ENCODE assay signal across 9 cellular contexts in the genomic region with DNA sequence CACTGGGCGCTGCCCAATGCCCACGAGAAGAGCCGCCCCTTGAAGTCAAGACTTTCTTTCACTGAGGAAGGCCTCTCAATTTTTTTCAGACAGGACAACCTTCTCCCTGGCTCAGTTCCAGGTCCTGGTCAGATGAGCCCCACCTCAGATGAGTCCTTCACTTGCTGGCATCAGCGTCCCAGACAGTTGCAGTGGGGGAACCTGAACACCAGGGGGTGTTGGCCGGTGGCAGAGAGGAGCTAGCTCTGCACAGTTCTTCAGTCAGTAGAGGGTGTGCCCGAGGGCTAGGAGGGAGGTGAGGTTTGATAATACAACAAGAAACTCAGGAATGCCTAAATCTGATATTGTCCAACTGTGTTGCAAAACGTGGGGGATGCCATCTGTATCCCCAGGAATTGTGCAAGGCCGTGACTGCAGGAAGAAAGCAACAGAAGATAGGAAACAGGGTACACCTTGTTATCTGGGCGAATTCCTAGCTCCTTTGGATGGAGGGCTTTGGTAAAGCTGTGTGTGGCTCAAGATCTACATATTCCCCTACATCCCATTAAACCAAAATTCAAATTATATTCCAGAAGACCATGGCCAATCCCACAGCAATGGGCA. TPM values are rescaled to one million over a fixed set of nuclear protein-coding genes. Genes with fewer than 3 reads are reported as not detected.
DNase-seq lines count a peak whose midpoint lies in the region; ATAC-seq and TF ChIP-seq lines count a peak whose summit lies in the region.
"Had no signal": no experiment of that assay in that cellular context is flagged by ENCODE, and none has a peak within 500 bp of the region (broad histone marks: within the 10 kb centered on the region; RNA-seq: fewer than 3 reads in every experiment).

No MANE protein-coding gene starts in this region.

- intact Hi-C loops in adrenal gland (cut with DNase I): no loop called here
- intact Hi-C loops in left colon (cut with DNase I, micrococcal nuclease): no loop called here

- ATAC-seq in HG02759 (IDR thresholded peaks at IDR 0.05; ENCODE audit: unreplicated experiment): peak; percentile 47
- peak; percentile 91 for ATAC-seq in left colon
- no peak for ATAC-seq in GM21447 (IDR thresholded peaks at IDR 0.05; ENCODE audit: unreplicated experiment)
- no peak for ATAC-seq in GM19467 (IDR thresholded peaks at IDR 0.05; ENCODE audit: unreplicated experiment)

- H3K4me3 ChIP-seq in adrenal gland: no peak overlapping the region
- H3K4me3 ChIP-seq: tibial nerve had no signal

- no peaks in the 10 kb centered on the region for H3K36me3 ChIP-seq in adrenal gland (replicated peaks in 1 of 2)
- H3K36me3 ChIP-seq: tibial nerve had no signal

- no peak overlapping the region for H3K27ac ChIP-seq in adrenal gland
- H3K27ac ChIP-seq: tibial nerve had no signal

- H3K4me1 ChIP-seq in adrenal gland (replicated peaks in 1 of 2): no peaks in the 10 kb centered on the region
- H3K4me1 ChIP-seq: tibial nerve had no signal

- 48 to 56% (median 50%) methylated on average over 7 to 9 of the region's 9 CpGs for WGBS in adrenal gland, 4 donors

- H3K9me3 ChIP-seq in adrenal gland (replicated peaks in 1 of 3): peaks cover 0 to 13% (median 0%) of the 10 kb centered on the region in 3 donors

- TF ChIP-seq POLR2A in adrenal gland (IDR thresholded peaks at IDR 0.05): no peak

- DNase-seq in EL (peak; percentile 32), T-helper 1 cell (peak; percentile 43 to 82 (median 64)), adrenal gland (peak; percentile 34 to 69 (median 47)), left colon (peak; percentile 61 to 76)
- peak; percentile 49 to 63 for DNase-seq in stimulated activated CD8-positive, alpha-beta memory T cell treated with anti-CD3 and anti-CD28 coated beads, Interleukin-15, amount 100 ng/mL, for 4 hours (ENCODE audit: low read depth in 2 of 2)

- peak; percentile 13 to 62 (median 48) for TF ChIP-seq CTCF in adrenal gland (IDR thresholded peaks at IDR 0.05)

- H3K27me3 ChIP-seq in adrenal gland: no peaks in the 10 kb centered on the region
- H3K27me3 ChIP-seq: tibial nerve had no signal

RNA-seq across cellular contexts. Expression of gene CCR3, which starts 34.3 kb away (rescaled TPM):
- total RNA-seq in adrenal gland (not detected), left colon (under 1 TPM in 1 of 2 donors, not detected in 1; 0.28 TPM)
- polyA plus RNA-seq in adrenal gland: under 1 TPM in 1 of 3 donors, not detected in 2; 0.07 TPM
- total RNA-seq: tibial nerve had no signal

Comparison
In these comparisons a context has a peak if more than half of its experiments do, and no peak if none do; other contexts are left out.
1. ATAC-seq: peak in HG02759 (single experiment) and left colon (single experiment); none in GM21447 (single experiment) and GM19467 (single experiment).
2. Peak in every context shown above with its lines, with median percentiles within 50 percentile points of each other: DNase-seq.